Comparison of ENCODE assay signal across 19 cellular contexts in the genomic region with DNA sequence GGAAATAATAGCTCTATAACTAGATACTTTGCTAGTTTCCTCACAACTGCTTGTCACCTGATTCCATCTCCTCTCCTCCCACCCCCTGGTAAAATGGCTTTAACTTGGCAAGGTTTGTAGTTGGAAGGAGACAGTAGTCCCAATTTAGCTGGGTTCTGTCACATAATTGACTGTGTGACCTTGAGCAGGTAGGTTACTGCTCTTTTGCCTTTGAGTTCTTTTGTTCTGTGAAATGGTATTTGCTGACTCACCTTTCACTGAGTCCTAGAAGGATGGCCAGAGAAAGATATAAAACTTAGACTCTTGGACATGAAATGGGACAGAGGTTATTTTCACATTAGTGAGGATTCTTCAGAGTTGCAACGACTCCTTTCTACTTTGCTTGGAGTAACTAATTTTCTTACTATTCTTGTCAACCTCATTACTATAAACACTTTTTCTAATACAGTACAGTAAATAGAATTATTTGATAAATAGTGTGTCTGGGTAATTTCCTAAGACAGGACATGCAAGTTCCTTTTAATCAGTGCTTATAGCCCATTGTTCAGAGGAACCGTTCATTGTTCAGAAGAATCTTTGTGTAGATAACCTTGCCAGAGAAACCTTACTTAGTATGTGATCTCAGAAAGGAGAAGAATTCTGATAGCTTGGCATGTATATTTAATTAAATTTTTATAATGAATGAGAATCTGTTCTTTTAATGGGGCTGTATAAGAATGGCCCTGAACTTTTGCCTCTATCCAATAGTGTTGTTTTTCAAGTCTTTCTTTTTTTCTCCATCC. TPM values are rescaled to one million over a fixed set of nuclear protein-coding genes. Genes with fewer than 3 reads are reported as not detected.
DNase-seq lines count a peak whose midpoint lies in the region; ATAC-seq, FAIRE-seq and TF ChIP-seq lines count a peak whose summit lies in the region.
"Had no signal": no experiment of that assay in that cellular context is flagged by ENCODE, and none has a peak within 500 bp of the region (broad histone marks: within the 10 kb centered on the region; RNA-seq: fewer than 3 reads in every experiment).

No MANE protein-coding gene starts in this region.

- H2AFZ ChIP-seq in PC-9: no peak overlapping the region
- H2AFZ ChIP-seq in GM23248: no peak overlapping the region

- CTCF ChIA-PET in PC-9 (lab: Charles Lee): interaction anchor here (0.6 kb wide), 1 partner anchor 807 kb away, joined by 7 read pairs; no protein-coding TSS in a partner anchor

- peak overlapping the region; percentile 55 for H3K4me2 ChIP-seq in PC-9
- H3K4me2 ChIP-seq in GM23248 (ENCODE audit: unreplicated experiment): no peak overlapping the region

- H4K20me1 ChIP-seq in PC-9 (ENCODE audit: insufficient read depth): peaks cover 25% of the 10 kb centered on the region
- 0 out of 2 replicates have a peak, but pooled peaks cover 8% of the 10 kb centered on the region for H4K20me1 ChIP-seq in GM23248 (ENCODE audit: insufficient read depth)

- H3K9me3 ChIP-seq in PC-9 (ENCODE audit: insufficient read depth, low read depth): no peaks in the 10 kb centered on the region
- no peaks in the 10 kb centered on the region for H3K9me3 ChIP-seq in esophagus muscularis mucosa
- no peaks in the 10 kb centered on the region for H3K9me3 ChIP-seq in GM23248 (ENCODE audit: low read depth)
- H3K9me3 ChIP-seq: neutrophil, SJSA1, spleen, stomach had no signal

- no peak for TF ChIP-seq CTCF in PC-9 (conservative IDR thresholded peaks at IDR 0.05)
- no peak for TF ChIP-seq CTCF in esophagus muscularis mucosa (IDR thresholded peaks at IDR 0.05)
- no peak for TF ChIP-seq CTCF in osteocyte (IDR thresholded peaks at IDR 0.05)

- H3K27ac ChIP-seq in PC-9: peak overlapping the region; percentile 58
- peak overlapping the region; percentile 31 to 67 (median 46) for H3K27ac ChIP-seq in esophagus muscularis mucosa (replicated peaks in 1 of 4)
- H3K27ac ChIP-seq in GM23248: no peak overlapping the region
- H3K27ac ChIP-seq: neutrophil, SJSA1, spleen, stomach had no signal

- H3K36me3 ChIP-seq in PC-9 (ENCODE audit: low read depth): no peaks in the 10 kb centered on the region; the same call in 1 of the 2 replicates
- H3K36me3 ChIP-seq in esophagus muscularis mucosa: no peaks in the 10 kb centered on the region
- no peaks in the 10 kb centered on the region for H3K36me3 ChIP-seq in GM23248 (ENCODE audit: low read depth)
- H3K36me3 ChIP-seq: neutrophil, SJSA1, spleen, stomach had no signal

- FAIRE-seq in GM12892 (lab: Jason Lieb, UNC): peak; percentile 46
- FAIRE-seq: TTC549 had no signal

- POLR2A ChIA-PET in PC-9 (lab: Charles Lee; ENCODE audit: unreplicated experiment): interaction anchor here (0.6 kb wide), 1 partner anchor 18 kb away, joined by 4 read pairs; no protein-coding TSS in a partner anchor

- in situ Hi-C loops in GM23248 (cut with MboI): no loop called here

- BruUV-seq in PC-9 (replicated peaks; lab: Mats Ljungman, UMichigan): no TSS peak

- peak overlapping the region; percentile 51 for H3K27ac Mint-ChIP-seq in osteocyte (ENCODE audit: unreplicated experiment)
- H3K27ac Mint-ChIP-seq: activated CD8-positive, alpha-beta T cell treated with anti-CD3 and anti-CD28 coated beads for 36 hours; activated T-helper 1 cell treated with anti-CD3 and anti-CD28 coated beads, Interleukin-12 subunit alpha, Interleukin-12 subunit beta, Interleukin-2, Interleukin-4 antibody, amounts not matched to agents 30 ng/mL and 10 ng/mL and 1 ng/mL, durations not matched to agents 14 hours and 24 hours and 36 hours had no signal

- H3K36me3 Mint-ChIP-seq in osteocyte (ENCODE audit: unreplicated experiment): no peaks in the 10 kb centered on the region

- H3K79me2 ChIP-seq in PC-9 (ENCODE audit: low read depth): peaks cover 97% of the 10 kb centered on the region
- H3K79me2 ChIP-seq in GM23248 (ENCODE audit: insufficient read depth): peaks cover 98% of the 10 kb centered on the region

- H3K9me2 ChIP-seq in PC-9 (ENCODE audit: insufficient read depth) (no peaks in the 10 kb centered on the region), GM23248 (ENCODE audit: insufficient read depth) (no peaks in the 10 kb centered on the region)

- DNase-seq in GM12892 (ENCODE audit: insufficient read length) (no peak), PC-9 (peak in 1 of 2 experiments; percentile 41), esophagus muscularis mucosa (ENCODE audit: extremely low spot score) (no peak), osteocyte (ENCODE audit: extremely low spot score, unreplicated experiment) (no peak), NCI-H69 (lab: John Stamatoyannopoulos, UW) (no peak), putamen (ENCODE audit: low spot score) (no peak), GM23248 (no peak)
- DNase-seq: activated CD8-positive, alpha-beta T cell treated with anti-CD3 and anti-CD28 coated beads for 36 hours; anterior cingulate cortex; mesenchymal stem cell; NCI-H2081 treated with DMSO at 0.1 percent for 48 hours; NK-92 treated with Interleukin-12 subunit alpha and Interleukin-12 subunit beta, amount 100 ng/mL, for 24 hours; spleen; stomach had no signal

- H3K4me3 ChIP-seq in PC-9 (no peak overlapping the region), esophagus muscularis mucosa (no peak overlapping the region), GM23248 (no peak overlapping the region)
- H3K4me3 ChIP-seq: SJSA1, spleen, stomach had no signal

- no peak overlapping the region for H3K4me3 Mint-ChIP-seq in osteocyte (ENCODE audit: unreplicated experiment)
- H3K4me3 Mint-ChIP-seq: activated CD8-positive, alpha-beta T cell treated with anti-CD3 and anti-CD28 coated beads for 36 hours; activated T-helper 1 cell treated with anti-CD3 and anti-CD28 coated beads, Interleukin-12 subunit alpha, Interleukin-12 subunit beta, Interleukin-2, Interleukin-4 antibody, amounts not matched to agents 30 ng/mL and 10 ng/mL and 1 ng/mL, durations not matched to agents 14 hours and 24 hours and 36 hours had no signal

- no peak overlapping the region for H3K9ac ChIP-seq in GM23248

- TF ChIP-seq EP300 in esophagus muscularis mucosa (IDR thresholded peaks at IDR 0.05): no peak

- H3K4me1 Mint-ChIP-seq in osteocyte (ENCODE audit: unreplicated experiment): peaks cover 54% of the 10 kb centered on the region

- no peak for ATAC-seq in GM21576 (IDR thresholded peaks at IDR 0.05; ENCODE audit: unreplicated experiment)
- ATAC-seq: activated CD8-positive, alpha-beta T cell treated with anti-CD3 and anti-CD28 coated beads for 36 hours had no signal

- 34% methylated on average over 2 of the region's 2 CpGs for WGBS in esophagus muscularis mucosa
- 96 to 97% methylated on average over 2 of the region's 2 CpGs for WGBS in GM23248 (ENCODE audit: low coverage in 1 of 2, low lambda C conversion rate in 2 of 2, missing lambda C conversion rate in 2 of 2), 2 experiments

- intact Hi-C loops in PC-9 (cut with micrococcal nuclease; ENCODE audit: unreplicated experiment) (no loop called here), esophagus muscularis mucosa (cut with DNase I) (no loop called here)

- H3K27me3 ChIP-seq in PC-9 (ENCODE audit: insufficient read depth, low read depth) (no peaks in the 10 kb centered on the region), esophagus muscularis mucosa (no peaks in the 10 kb centered on the region), GM23248 (replicated peaks; ENCODE audit: insufficient read depth) (no peaks in the 10 kb centered on the region)
- H3K27me3 ChIP-seq: neutrophil, SJSA1, spleen, stomach had no signal

- no peaks in the 10 kb centered on the region for H3K9me3 Mint-ChIP-seq in osteocyte (ENCODE audit: unreplicated experiment)
- H3K9me3 Mint-ChIP-seq: activated CD8-positive, alpha-beta T cell treated with anti-CD3 and anti-CD28 coated beads for 36 hours; activated T-helper 1 cell treated with anti-CD3 and anti-CD28 coated beads, Interleukin-12 subunit alpha, Interleukin-12 subunit beta, Interleukin-2, Interleukin-4 antibody, amounts not matched to agents 30 ng/mL and 10 ng/mL and 1 ng/mL, durations not matched to agents 14 hours and 24 hours and 36 hours had no signal

- H3F3A ChIP-seq in PC-9 (ENCODE audit: insufficient read depth, low read depth): peaks cover 43% of the 10 kb centered on the region
- no peaks in the 10 kb centered on the region for H3F3A ChIP-seq in GM23248 (ENCODE audit: insufficient read depth)

- H3K4me1 ChIP-seq in PC-9 (replicated peaks; ENCODE audit: insufficient read depth): peaks cover 32% of the 10 kb centered on the region
- peaks cover 67 to 92% (median 81%) of the 10 kb centered on the region in 4 donors for H3K4me1 ChIP-seq in esophagus muscularis mucosa
- H3K4me1 ChIP-seq in GM23248 (ENCODE audit: insufficient read depth): peaks cover 10% of the 10 kb centered on the region; the same call in 1 of the 2 replicates

- TF ChIP-seq POLR2A in GM12892 (IDR thresholded peaks at IDR 0.05; ENCODE audit: low read depth, low read length) (no peak), esophagus muscularis mucosa (IDR thresholded peaks at IDR 0.05; ENCODE audit: low read depth) (no peak)

- H3K27me3 Mint-ChIP-seq in osteocyte (ENCODE audit: unreplicated experiment): no peaks in the 10 kb centered on the region
- H3K27me3 Mint-ChIP-seq: activated CD8-positive, alpha-beta T cell treated with anti-CD3 and anti-CD28 coated beads for 36 hours had no signal

RNA-seq across cellular contexts. Expression of a gene that starts 14.3 kb away (rescaled TPM):
- 49.4 TPM for polyA plus RNA-seq in GM12892 (2012; ENCODE audit: missing spikeins)
- total RNA-seq in PC-9 (2021) (78.3 and 82.5 TPM in 2 replicates), esophagus muscularis mucosa (100 to 1,000 TPM; 232 to 323 (median 284) TPM), osteocyte (146 and 161 TPM in 2 replicates)
- total RNA-seq in GM23248 (2014; rRNA removed; shearing (Covaris generic)): 27.7 and 45.0 TPM in 2 replicates
- 22.5 and 26.5 TPM in 2 replicates for polyA plus RNA-seq in GM23248 (2016; fragmentation: Nextera tagmentation; extraction: Ambion mirVana)
